ENCODE assay signal across 8 cellular contexts in genomic region chr10:38093816-38094157, GRCh38. TPM values are rescaled to one million over a fixed set of nuclear protein-coding genes. Genes with fewer than 3 reads are reported as not detected.
DNase-seq lines count a peak whose midpoint lies in the region; ATAC-seq and TF ChIP-seq lines count a peak whose summit lies in the region.

No MANE protein-coding gene starts in this region.

- CTCF ChIA-PET in HEK293T (lab: Yijun Ruan, JAX) = no interaction called here

- no peaks in the 10 kb centered on the region for H3K9me3 ChIP-seq in neutrophil

- H3K4me1 ChIP-seq in GM23338 (ENCODE audit: insufficient read depth) = no peaks in the 10 kb centered on the region
- peaks cover 15 to 17% of the 10 kb centered on the region in 2 experiments for H3K4me1 ChIP-seq in neutrophil (ENCODE audit: control insufficient read depth in 1 of 2, insufficient read depth in 1 of 2, low read depth in 1 of 2, low read length in 1 of 2)

- H3K4me2 ChIP-seq in GM23338 = peak overlapping the region; percentile 82

- H3F3A ChIP-seq in GM23338 (replicated peaks; ENCODE audit: low read depth) = no peaks in the 10 kb centered on the region

- no peaks in the 10 kb centered on the region for H3K27me3 ChIP-seq in GM23338 (ENCODE audit: insufficient read depth)
- no peaks in the 10 kb centered on the region for H3K27me3 ChIP-seq in neutrophil

- H3K27me3 Mint-ChIP-seq in GM23338 (ENCODE audit: insufficient read depth, low read depth, poor library complexity) (peaks cover 16% of the 10 kb centered on the region), endothelial cell (ENCODE audit: unreplicated experiment) (peaks cover 3% of the 10 kb centered on the region)

- H2AFZ ChIP-seq in GM23338 = peak overlapping the region; percentile 96

- H3K79me2 ChIP-seq in GM23338 (replicated peaks; ENCODE audit: insufficient read depth) = no peaks in the 10 kb centered on the region

- POLR2A ChIA-PET in HEK293T (lab: Yijun Ruan, JAX) = interaction anchor here (1.1 to 3.2 kb wide), 2 partner anchors 68 to 84 kb away, joined by 4 to 8 read pairs; partner anchors contain the start of gene ZNF33A

- DNase-seq in GM10266 (ENCODE audit: extremely low spot score) = peak; percentile 8
- DNase-seq in GM23338 (ENCODE audit: low spot score) = no peak
- no peak for DNase-seq in NB4 (ENCODE audit: low read depth)
- no peak for DNase-seq in endothelial cell (ENCODE audit: low spot score)
- no peak for DNase-seq in cerebellum (ENCODE audit: low spot score)
- no peak for DNase-seq in HEK293T (ENCODE audit: extremely low spot score)
- DNase-seq in NCI-H510A (lab: John Stamatoyannopoulos, UW) = no peak

- H3K9me3 Mint-ChIP-seq in GM23338 (peaks cover 56% of the 10 kb centered on the region), endothelial cell (ENCODE audit: unreplicated experiment) (no peaks in the 10 kb centered on the region)

- no peaks in the 10 kb centered on the region for H4K20me1 ChIP-seq in GM23338 (replicated peaks; ENCODE audit: insufficient read depth)

- H3K4me3 Mint-ChIP-seq in GM23338 = peak overlapping the region; percentile 84
- peak overlapping the region; percentile 94 for H3K4me3 Mint-ChIP-seq in endothelial cell (ENCODE audit: unreplicated experiment)

- peak; percentile 20 for ATAC-seq in GM23338

- H3K4me3 ChIP-seq in GM23338 = peak overlapping the region; percentile 73
- peak overlapping the region; percentile 74 for H3K4me3 ChIP-seq in NB4 (ENCODE audit: low read depth, low read length)
- H3K4me3 ChIP-seq in neutrophil (ENCODE audit: low read depth in 1 of 2, low read length in 1 of 2) = peak overlapping the region; percentile 75 to 77

- H3K9me2 ChIP-seq in GM23338 (ENCODE audit: insufficient read depth) = no peaks in the 10 kb centered on the region

- H3K36me3 ChIP-seq in GM23338 (ENCODE audit: insufficient read depth) = 0 out of 2 replicates have a peak, but pooled peaks cover 4% of the 10 kb centered on the region
- peaks cover 15% of the 10 kb centered on the region for H3K36me3 ChIP-seq in neutrophil

- H3K27ac ChIP-seq in GM23338 (ENCODE audit: low read depth) (no peak overlapping the region), neutrophil (peak overlapping the region; percentile 55)

- H3K4me1 Mint-ChIP-seq in GM23338 = peaks cover 9% of the 10 kb centered on the region; the same call in 1 of the 3 replicates
- H3K4me1 Mint-ChIP-seq in endothelial cell (ENCODE audit: unreplicated experiment) = peaks cover 5% of the 10 kb centered on the region

- H3K27ac Mint-ChIP-seq in GM23338 (no peak overlapping the region), endothelial cell (ENCODE audit: unreplicated experiment) (no peak overlapping the region)

- TF ChIP-seq POLR2A in NB4 (IDR thresholded peaks at IDR 0.05; ENCODE audit: extremely low read depth, insufficient read length) = no peak

- peaks cover 54% of the 10 kb centered on the region for H3K36me3 Mint-ChIP-seq in GM23338 (ENCODE audit: low read depth)
- peaks cover 33% of the 10 kb centered on the region for H3K36me3 Mint-ChIP-seq in endothelial cell (ENCODE audit: low read depth, unreplicated experiment)

- TF ChIP-seq CTCF in GM10266 (IDR thresholded peaks at IDR 0.05; ENCODE audit: control insufficient read depth, insufficient read depth, low read depth, missing control alignments) (no peak), GM23338 (conservative IDR thresholded peaks at IDR 0.05; ENCODE audit: low read depth in 2 of 2) (no peak), NB4 (IDR thresholded peaks at IDR 0.05; ENCODE audit: low read depth, low read length) (no peak), endothelial cell (IDR thresholded peaks at IDR 0.05; ENCODE audit: unreplicated experiment) (no peak), neutrophil (IDR thresholded peaks at IDR 0.05) (no peak)

TF ChIP-seq in GM23338, 12 proteins besides CTCF, POLR2A, EP300 and RAD21:
- no peak for TF ChIP-seq STAT1 (IDR thresholded peaks at IDR 0.05; ENCODE audit: unreplicated experiment)

TF ChIP-seq in HEK293T, 16 proteins besides CTCF, POLR2A, EP300 and RAD21:
- no peak for TF ChIP-seq FOXA1 (IDR thresholded peaks at IDR 0.05)
- no peak for TF ChIP-seq ARNT (IDR thresholded peaks at IDR 0.05)
- no peak for TF ChIP-seq PKNOX1 (IDR thresholded peaks at IDR 0.05)
- TF ChIP-seq CTBP1 (IDR thresholded peaks at IDR 0.05; ENCODE audit: borderline replicate concordance) = no peak
- TF ChIP-seq LEF1 (IDR thresholded peaks at IDR 0.05; ENCODE audit: borderline replicate concordance) = no peak
- no peak for TF ChIP-seq NFRKB (IDR thresholded peaks at IDR 0.05)
- TF ChIP-seq FOXM1 (IDR thresholded peaks at IDR 0.05; ENCODE audit: borderline replicate concordance) = no peak
- no peak for TF ChIP-seq ZNF384 (IDR thresholded peaks at IDR 0.05)
- no peak for TF ChIP-seq ELF4 (IDR thresholded peaks at IDR 0.05)
- no peak for TF ChIP-seq L3MBTL2 (conservative IDR thresholded peaks at IDR 0.05)
- no peak for TF ChIP-seq TARDBP (IDR thresholded peaks at IDR 0.05)
- no peak for TF ChIP-seq HDGF (IDR thresholded peaks at IDR 0.05; ENCODE audit: borderline replicate concordance)
- no peak for TF ChIP-seq BHLHE40 (IDR thresholded peaks at IDR 0.05; ENCODE audit: borderline replicate concordance)
- no peak for TF ChIP-seq FOXK2 (IDR thresholded peaks at IDR 0.05)
- TF ChIP-seq SUZ12 (IDR thresholded peaks at IDR 0.05) = no peak
- TF ChIP-seq SP1 (IDR thresholded peaks at IDR 0.05) = no peak

RNA-seq across cellular contexts. Expression of gene ZNF37A, which starts 0.3 kb away (rescaled TPM):
- total RNA-seq in GM23338 (2014; rRNA removed; shearing (Covaris generic)) = 12.2 and 14.6 TPM in 2 replicates
- 5.7 and 8.7 TPM in 2 replicates for polyA plus RNA-seq in GM23338 (2016; fragmentation: Nextera tagmentation; extraction: Ambion mirVana)
- total RNA-seq in endothelial cell (ENCODE audit: unreplicated experiment) (8.7 TPM), cerebellum (35.2 TPM)
